Comparison of ENCODE assay signal across 25 cellular contexts in the genomic region with DNA sequence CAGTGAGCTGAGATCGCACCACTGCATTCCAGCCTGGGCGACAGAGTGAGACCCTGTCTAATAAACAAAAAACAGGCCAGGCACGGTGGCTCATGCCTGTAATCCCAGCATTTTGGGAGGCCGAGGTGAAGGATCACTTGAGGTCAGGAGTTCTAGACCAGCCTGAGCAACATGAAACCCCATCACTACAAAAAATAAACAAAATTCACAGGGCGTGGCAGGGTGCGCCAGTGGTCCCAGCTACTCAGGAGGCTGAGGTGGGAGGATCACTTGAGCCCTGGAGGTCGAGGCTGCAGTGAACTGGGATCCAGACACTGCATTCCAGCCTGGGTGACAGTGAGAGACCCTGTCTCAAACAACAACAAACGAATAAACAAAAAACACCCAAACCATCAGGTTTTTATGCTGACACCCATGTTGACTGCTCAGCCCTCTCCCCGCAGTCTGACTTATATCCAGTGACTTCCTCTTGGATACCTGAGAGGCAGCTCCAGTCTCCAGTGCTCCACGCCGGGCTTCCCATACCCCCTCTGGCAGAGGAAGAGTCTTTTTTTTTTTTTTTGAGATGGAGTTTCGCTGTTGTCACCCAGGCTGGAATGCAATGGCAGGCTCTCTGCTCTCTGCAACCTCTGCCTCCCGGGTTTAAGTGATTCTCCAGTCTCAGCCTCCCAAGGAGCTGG. TPM values are rescaled to one million over a fixed set of nuclear protein-coding genes. Genes with fewer than 3 reads are reported as not detected.
DNase-seq lines count a peak whose midpoint lies in the region; FAIRE-seq and TF ChIP-seq lines count a peak whose summit lies in the region.
"Had no signal": no experiment of that assay in that cellular context is flagged by ENCODE, and none has a peak within 500 bp of the region (broad histone marks: within the 10 kb centered on the region; RNA-seq: fewer than 3 reads in every experiment).

No MANE protein-coding gene starts in this region.

- H3K9ac ChIP-seq in kidney (ENCODE audit: low read length in 2 of 2) (no peak overlapping the region), mesendoderm (ENCODE audit: low read length) (no peak overlapping the region)

- H3K9me3 Mint-ChIP-seq in IgD-negative memory B cell: no peaks in the 10 kb centered on the region
- H3K9me3 Mint-ChIP-seq: CD8-positive, alpha-beta memory T cell had no signal

- peak; percentile 12 for DNase-seq in AG08396 (ENCODE audit: low spot score)
- DNase-seq in kidney: peak; percentile 22
- DNase-seq in sigmoid colon: peak; percentile 40
- no peak for DNase-seq in mesendoderm
- no peak for DNase-seq in stimulated activated CD4-positive, alpha-beta T cell treated with anti-CD3 and anti-CD28 coated beads, Interleukin-15, amount 100 ng/mL, for 24 hours
- DNase-seq in adrenal gland: no peak
- DNase-seq in OCI-LY7 (ENCODE audit: low spot score): no peak
- DNase-seq: 8988T; AML-193; Calu3; GDM1; KG1; NCI-H1105 treated with DMSO at 0.1 percent for 48 hours; NCI-H2029 treated with DMSO at 0.1 percent for 48 hours; NCI-H226; NCI-H510A treated with DMSO at 0.1 percent for 48 hours; NCI-H774; NK-92 treated with Interleukin-12 subunit alpha and Interleukin-12 subunit beta, amount 100 ng/mL, for 24 hours; SHP77 treated with DMSO at 0.1 percent for 48 hours; SW 1271 had no signal

- no peak overlapping the region for H3K56ac ChIP-seq in mesendoderm (ENCODE audit: low read length)

- H3K79me1 ChIP-seq in mesendoderm (ENCODE audit: low read length): no peaks in the 10 kb centered on the region

- TF ChIP-seq CTCF in kidney (IDR thresholded peaks at IDR 0.05; ENCODE audit: borderline replicate concordance, extremely low read depth, insufficient read depth) (no peak), sigmoid colon (IDR thresholded peaks at IDR 0.05) (no peak), adrenal gland (IDR thresholded peaks at IDR 0.05) (no peak), OCI-LY7 (conservative IDR thresholded peaks at IDR 0.05; ENCODE audit: low read length) (no peak)

- H3K36me3 ChIP-seq in kidney (ENCODE audit: control insufficient read depth in 1 of 2, insufficient read depth in 2 of 2, low read length in 2 of 2): peaks cover 4 to 6% of the 10 kb centered on the region in 2 donors
- H3K36me3 ChIP-seq in sigmoid colon: peaks cover 4 to 45% (median 22%) of the 10 kb centered on the region in 4 donors
- peaks cover 2% of the 10 kb centered on the region for H3K36me3 ChIP-seq in mesendoderm (ENCODE audit: control insufficient read depth, insufficient read depth, low read length)
- H3K36me3 ChIP-seq in adrenal gland (replicated peaks in 1 of 2): no peaks in the 10 kb centered on the region
- no peaks in the 10 kb centered on the region for H3K36me3 ChIP-seq in OCI-LY7 (ENCODE audit: insufficient read depth, low read length)

- no peak overlapping the region for H2BK120ac ChIP-seq in mesendoderm (ENCODE audit: low read depth, low read length)

- H3K27me3 ChIP-seq in sigmoid colon: no peaks in the 10 kb centered on the region
- no peaks in the 10 kb centered on the region for H3K27me3 ChIP-seq in mesendoderm (ENCODE audit: insufficient read depth, low read length, poor library complexity)
- no peaks in the 10 kb centered on the region for H3K27me3 ChIP-seq in adrenal gland

- POLR2A ChIA-PET in OCI-LY7 (lab: Charles Lee): interaction anchor here (0.7 kb wide), 1 partner anchor 20 kb away, joined by 3 read pairs; no protein-coding TSS in a partner anchor

- FAIRE-seq in kidney (lab: Jason Lieb, UNC): no peak
- FAIRE-seq: GM19239 had no signal

- no peak overlapping the region for H2AFZ ChIP-seq in OCI-LY7 (ENCODE audit: low read length)

- H3K9me2 ChIP-seq in OCI-LY7 (ENCODE audit: insufficient read depth, low read length): no peaks in the 10 kb centered on the region

- peak overlapping the region in 2 of 3 donors; percentile 69 to 74 for H3K27ac Mint-ChIP-seq in IgD-negative memory B cell

- H4K20me1 ChIP-seq in OCI-LY7 (ENCODE audit: insufficient read depth, low read length): no peaks in the 10 kb centered on the region

- peaks cover 6% of the 10 kb centered on the region for H3K27me3 Mint-ChIP-seq in IgD-negative memory B cell

- no peak overlapping the region for H4K8ac ChIP-seq in mesendoderm (ENCODE audit: low read depth, low read length)

- no peak overlapping the region for H3K4me3 ChIP-seq in kidney (ENCODE audit: low read length in 2 of 2)
- no peak overlapping the region for H3K4me3 ChIP-seq in sigmoid colon
- no peak overlapping the region for H3K4me3 ChIP-seq in mesendoderm (ENCODE audit: low read length)
- H3K4me3 ChIP-seq in adrenal gland: no peak overlapping the region
- no peak overlapping the region for H3K4me3 ChIP-seq in OCI-LY7 (ENCODE audit: low read depth, low read length, poor library complexity, severe bottlenecking)
- H3K4me3 ChIP-seq: SK-N-MC had no signal

- no peak for TF ChIP-seq EP300 in sigmoid colon (IDR thresholded peaks at IDR 0.05)

- CTCF ChIA-PET in OCI-LY7 (lab: Charles Lee; ENCODE audit: unreplicated experiment): no interaction called here

- no peak overlapping the region for H3K27ac ChIP-seq in kidney (ENCODE audit: low read depth in 2 of 2, low read length in 2 of 2)
- no peak overlapping the region for H3K27ac ChIP-seq in sigmoid colon
- H3K27ac ChIP-seq in mesendoderm (ENCODE audit: low read depth, low read length): no peak overlapping the region
- H3K27ac ChIP-seq in adrenal gland: no peak overlapping the region
- H3K27ac ChIP-seq in OCI-LY7 (ENCODE audit: low read depth, low read length, poor library complexity, severe bottlenecking): no peak overlapping the region
- H3K27ac ChIP-seq: C4-2B, SK-N-MC had no signal

- H3K79me2 ChIP-seq in mesendoderm (ENCODE audit: control insufficient read depth, insufficient read depth, low read length): no peaks in the 10 kb centered on the region
- H3K79me2 ChIP-seq in OCI-LY7 (ENCODE audit: insufficient read depth, low read depth, low read length): no peaks in the 10 kb centered on the region

- H3K36me3 Mint-ChIP-seq in IgD-negative memory B cell: peaks cover 2% of the 10 kb centered on the region

- H3K4me1 ChIP-seq in kidney (ENCODE audit: control insufficient read depth in 1 of 2, insufficient read depth in 1 of 2, low read depth in 1 of 2, low read length in 2 of 2): peaks cover 0 to 3% of the 10 kb centered on the region in 2 donors
- peaks cover 0 to 4% (median 1%) of the 10 kb centered on the region in 4 donors for H3K4me1 ChIP-seq in sigmoid colon
- H3K4me1 ChIP-seq in mesendoderm (ENCODE audit: control insufficient read depth, low read depth, low read length): peaks cover 2% of the 10 kb centered on the region
- no peaks in the 10 kb centered on the region for H3K4me1 ChIP-seq in adrenal gland (replicated peaks in 1 of 2)
- no peaks in the 10 kb centered on the region for H3K4me1 ChIP-seq in OCI-LY7 (ENCODE audit: insufficient read depth, low read length, poor library complexity, severe bottlenecking)

- no peak overlapping the region for H3K23ac ChIP-seq in mesendoderm (ENCODE audit: low read length)

- H3K4me2 ChIP-seq in mesendoderm (ENCODE audit: low read length) (no peak overlapping the region), OCI-LY7 (ENCODE audit: low read length) (no peak overlapping the region)

- peaks cover 0 to 7% (median 5%) of the 10 kb centered on the region in 3 donors for H3K4me1 Mint-ChIP-seq in IgD-negative memory B cell

- H3K9me3 ChIP-seq in kidney (ENCODE audit: control insufficient read depth in 1 of 2, low read length in 2 of 2) (no peaks in the 10 kb centered on the region), sigmoid colon (no peaks in the 10 kb centered on the region), adrenal gland (replicated peaks in 1 of 3) (no peaks in the 10 kb centered on the region), OCI-LY7 (ENCODE audit: low read length) (no peaks in the 10 kb centered on the region)

- intact Hi-C loops in kidney (cut with DNase I): no loop called here
- intact Hi-C loops in sigmoid colon (cut with DNase I): no loop called here
- intact Hi-C loops in adrenal gland (cut with DNase I): no loop called here
- intact Hi-C loops in OCI-LY7 (cut with micrococcal nuclease; ENCODE audit: unreplicated experiment): no loop called here

- H3K18ac ChIP-seq in mesendoderm (ENCODE audit: low read length): no peak overlapping the region

- WGBS in sigmoid colon, 2 donors: 84 to 91% methylated on average over 13 of the region's 13 CpGs
- no CpG with 5 or more reads among the region's 13 CpGs for WGBS in mesendoderm (ENCODE audit: extremely low coverage, insufficient coverage, low lambda C conversion rate)
- 90 to 93% (median 91%) methylated on average over 13 of the region's 13 CpGs for WGBS in adrenal gland, 4 donors

- no peak overlapping the region for H2BK5ac ChIP-seq in mesendoderm (ENCODE audit: low read length)

- H3K4ac ChIP-seq in mesendoderm (ENCODE audit: low read depth, low read length): no peak overlapping the region

- H2BK15ac ChIP-seq in mesendoderm (replicated peaks; ENCODE audit: low read depth): no peak overlapping the region

- H2AK5ac ChIP-seq in mesendoderm (ENCODE audit: low read length): no peak overlapping the region

- TF ChIP-seq POLR2A in sigmoid colon (IDR thresholded peaks at IDR 0.05) (no peak), adrenal gland (IDR thresholded peaks at IDR 0.05) (no peak)

- no peak overlapping the region for H4K5ac ChIP-seq in mesendoderm (ENCODE audit: low read length)

- BruUV-seq in OCI-LY7 (replicated peaks; lab: Mats Ljungman, UMichigan): no TSS peak

- H3K4me3 Mint-ChIP-seq in IgD-negative memory B cell: peak overlapping the region in 2 of 4 donors; percentile 45 to 84

RNA-seq across cellular contexts. Expression of a gene that starts 17.7 kb away (rescaled TPM):
- not detected for polyA plus RNA-seq in IgD-negative memory B cell
- total RNA-seq in kidney: 22.3 TPM
- 15.5 TPM for polyA plus RNA-seq in kidney (ENCODE audit: insufficient read depth, low read depth, low replicate concordance)
- 10 to 100 TPM in 3 of 4 donors, 1 to 10 TPM in 1; 3.3 to 20.5 (median 16.9) TPM for total RNA-seq in sigmoid colon
- polyA plus RNA-seq in sigmoid colon: 1 to 10 TPM; 2.2 to 3.0 (median 3.0) TPM
- 7.2 TPM for polyA plus RNA-seq in mesendoderm (2013, experiment 1 of 2)
- 7.3 TPM for polyA plus RNA-seq in mesendoderm (2013, experiment 2 of 2)
- 10 to 100 TPM in 4 of 8 donors, 1 to 10 TPM in 4; 1.2 to 15.1 (median 9.8) TPM for total RNA-seq in adrenal gland
- polyA plus RNA-seq in adrenal gland: 1 to 10 TPM; 2.2 to 3.5 (median 2.7) TPM
- 0.67 and 1.4 TPM in 2 replicates for total RNA-seq in OCI-LY7 (2014; rRNA removed; shearing (Covaris generic))
- total RNA-seq in OCI-LY7 (2022): 1.5 TPM in 2 replicates
- polyA plus RNA-seq: CD8-positive, alpha-beta memory T cell had no signal

Comparison
In these comparisons a context has a peak if more than half of its experiments do, and no peak if none do; other contexts are left out.
1. DNase-seq: peak in AG08396 (single experiment), kidney (single experiment) and sigmoid colon (single experiment); none in mesendoderm (single experiment), stimulated activated CD4-positive, alpha-beta T cell treated with anti-CD3 and anti-CD28 coated beads, Interleukin-15, amount 100 ng/mL, for 24 hours (single experiment), adrenal gland (0 of 7) and OCI-LY7 (single experiment).